8 cellular contexts compared by ENCODE assay signal in the genomic region with DNA sequence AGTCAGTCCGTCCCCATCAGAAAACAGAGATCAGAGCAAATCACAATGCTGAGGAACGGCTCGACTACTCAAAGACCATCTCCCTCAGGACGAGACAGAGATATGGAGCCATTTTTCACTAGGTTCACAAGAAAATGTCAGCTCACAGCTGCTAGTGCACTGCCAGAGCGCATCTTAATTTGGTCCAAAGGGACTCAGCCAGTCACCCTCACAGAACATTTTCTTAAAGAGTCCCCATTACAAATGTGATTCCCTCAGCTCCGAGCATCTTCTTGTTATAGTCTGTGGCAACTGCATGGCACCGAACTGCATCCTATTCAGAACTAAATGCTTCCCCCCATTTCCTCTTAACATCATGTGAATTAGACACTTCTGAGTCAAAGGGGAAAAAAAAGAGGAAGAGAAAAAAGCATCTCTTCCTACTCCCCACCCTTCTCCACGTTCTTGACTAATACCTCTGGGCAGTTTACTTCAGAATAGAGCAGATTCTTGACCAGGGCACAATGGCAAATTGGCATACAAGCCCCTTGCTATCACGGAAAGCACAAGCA.
DNase-seq lines count a peak whose midpoint lies in the region; ATAC-seq and TF ChIP-seq lines count a peak whose summit lies in the region.

No MANE protein-coding gene starts in this region.

- peaks cover 0 to 14% (median 0%) of the 10 kb centered on the region in 11 experiments; a peak in 5 of 22 replicates for H3K27me3 ChIP-seq in BLaER1 treated with 17β-estradiol and CSF1 and Interleukin-3, amounts not matched to agents 10 nM and 100 nM

- H3K4me1 ChIP-seq in BLaER1 treated with 17β-estradiol and CSF1 and Interleukin-3, amounts not matched to agents 10 nM and 100 nM: peaks cover 16 to 25% (median 20%) of the 10 kb centered on the region in 10 experiments

- peaks cover 11% of the 10 kb centered on the region for H3K4me1 Mint-ChIP-seq in type B pancreatic cell (ENCODE audit: unreplicated experiment)
- no peaks in the 10 kb centered on the region for H3K4me1 Mint-ChIP-seq in activated CD4-positive, alpha-beta T cell treated with anti-CD3 and anti-CD28 coated beads, Interleukin-2, amount 10 ng/mL, durations not matched to agents 24 days and 14 days
- no peaks in the 10 kb centered on the region for H3K4me1 Mint-ChIP-seq in activated T-cell treated with anti-CD3 and anti-CD28 coated beads, Interleukin-2, amount 50 U/mL, for 72 hours (ENCODE audit: low read depth)

- H3K36me3 Mint-ChIP-seq in type B pancreatic cell: no peaks in the 10 kb centered on the region
- no peaks in the 10 kb centered on the region for H3K36me3 Mint-ChIP-seq in activated CD4-positive, alpha-beta T cell treated with anti-CD3 and anti-CD28 coated beads, Interleukin-2, amount 10 ng/mL, durations not matched to agents 24 days and 14 days (ENCODE audit: low read depth)
- no peaks in the 10 kb centered on the region for H3K36me3 Mint-ChIP-seq in activated T-cell treated with anti-CD3 and anti-CD28 coated beads, Interleukin-2, amount 50 U/mL, for 72 hours (ENCODE audit: insufficient read depth in 2 of 2)

- H3K36me3 ChIP-seq in BLaER1 treated with 17β-estradiol and CSF1 and Interleukin-3, amounts not matched to agents 10 nM and 100 nM: no peaks in the 10 kb centered on the region

- intact Hi-C loops in activated CD4-positive, alpha-beta T cell treated with anti-CD3 and anti-CD28 coated beads, Interleukin-2, amount 10 ng/mL, durations not matched to agents 24 days and 14 days (cut with micrococcal nuclease): no loop called here

- peak in 31 of 61 donors; percentile 3 to 60 (median 35) for DNase-seq in caudate nucleus (lab: John Stamatoyannopoulos, UW)
- DNase-seq in nucleus accumbens (lab: John Stamatoyannopoulos, UW): peak in 33 of 56 donors; percentile 4 to 64 (median 27)
- no peak for DNase-seq in type B pancreatic cell (ENCODE audit: extremely low spot score, unreplicated experiment)
- DNase-seq in activated CD4-positive, alpha-beta T cell treated with anti-CD3 and anti-CD28 coated beads, Interleukin-2, amount 10 ng/mL, durations not matched to agents 24 days and 14 days: no peak
- DNase-seq in activated T-cell treated with anti-CD3 and anti-CD28 coated beads, Interleukin-2, amount 50 U/mL, for 72 hours: no peak

- H3K9me3 Mint-ChIP-seq in type B pancreatic cell: no peaks in the 10 kb centered on the region
- no peaks in the 10 kb centered on the region for H3K9me3 Mint-ChIP-seq in activated CD4-positive, alpha-beta T cell treated with anti-CD3 and anti-CD28 coated beads, Interleukin-2, amount 10 ng/mL, durations not matched to agents 24 days and 14 days
- H3K9me3 Mint-ChIP-seq in activated T-cell treated with anti-CD3 and anti-CD28 coated beads, Interleukin-2, amount 50 U/mL, for 72 hours: peaks cover 0 to 2% of the 10 kb centered on the region in 2 donors

- TF ChIP-seq CTCF in type B pancreatic cell (conservative IDR thresholded peaks at IDR 0.05): no peak

- no peaks in the 10 kb centered on the region for H4K20me1 ChIP-seq in BLaER1 treated with 17β-estradiol and CSF1 and Interleukin-3, amounts not matched to agents 10 nM and 100 nM

- peak overlapping the region in 5 of 11 experiments; percentile 14 to 56 (median 51); a peak in 7 of 22 replicates for H3K27ac ChIP-seq in BLaER1 treated with 17β-estradiol and CSF1 and Interleukin-3, amounts not matched to agents 10 nM and 100 nM
- H3K27ac ChIP-seq in caudate nucleus (ENCODE audit: low read depth, low read length): peak overlapping the region; percentile 83

- no peak overlapping the region for H3K4me3 ChIP-seq in BLaER1 treated with 17β-estradiol and CSF1 and Interleukin-3, amounts not matched to agents 10 nM and 100 nM

- H3K9ac ChIP-seq in BLaER1 treated with 17β-estradiol and CSF1 and Interleukin-3, amounts not matched to agents 10 nM and 100 nM: peak overlapping the region in 1 of 11 experiments; percentile 15; a peak in 1 of 22 replicates

- H3K27me3 Mint-ChIP-seq in type B pancreatic cell: peaks cover 23% of the 10 kb centered on the region
- H3K27me3 Mint-ChIP-seq in activated CD4-positive, alpha-beta T cell treated with anti-CD3 and anti-CD28 coated beads, Interleukin-2, amount 10 ng/mL, durations not matched to agents 24 days and 14 days: peaks cover 8% of the 10 kb centered on the region
- H3K27me3 Mint-ChIP-seq in activated T-cell treated with anti-CD3 and anti-CD28 coated beads, Interleukin-2, amount 50 U/mL, for 72 hours (ENCODE audit: low read depth): peaks cover 10% of the 10 kb centered on the region

- no peak overlapping the region for H3K27ac Mint-ChIP-seq in type B pancreatic cell
- H3K27ac Mint-ChIP-seq in activated CD4-positive, alpha-beta T cell treated with anti-CD3 and anti-CD28 coated beads, Interleukin-2, amount 10 ng/mL, durations not matched to agents 24 days and 14 days: no peak overlapping the region
- H3K27ac Mint-ChIP-seq in activated T-cell treated with anti-CD3 and anti-CD28 coated beads, Interleukin-2, amount 50 U/mL, for 72 hours: no peak overlapping the region

- H3K4me2 ChIP-seq in BLaER1 treated with 17β-estradiol and CSF1 and Interleukin-3, amounts not matched to agents 10 nM and 100 nM: peak overlapping the region; percentile 52 to 75 (median 66)

- no peaks in the 10 kb centered on the region for H3K9me3 ChIP-seq in BLaER1 treated with 17β-estradiol and CSF1 and Interleukin-3, amounts not matched to agents 10 nM and 100 nM (replicated peaks in 1 of 11)

- ATAC-seq in GM21367 (IDR thresholded peaks at IDR 0.05; ENCODE audit: unreplicated experiment): peak; percentile 81
- peak; percentile 83 for ATAC-seq in HG03520 (IDR thresholded peaks at IDR 0.05; ENCODE audit: unreplicated experiment)
- ATAC-seq in activated T-cell treated with anti-CD3 and anti-CD28 coated beads, Interleukin-2, amount 50 U/mL, for 72 hours (replicated peaks in 1 of 2): no peak

- no peak overlapping the region for H3K4me3 Mint-ChIP-seq in type B pancreatic cell
- H3K4me3 Mint-ChIP-seq in activated CD4-positive, alpha-beta T cell treated with anti-CD3 and anti-CD28 coated beads, Interleukin-2, amount 10 ng/mL, durations not matched to agents 24 days and 14 days: no peak overlapping the region
- H3K4me3 Mint-ChIP-seq in activated T-cell treated with anti-CD3 and anti-CD28 coated beads, Interleukin-2, amount 50 U/mL, for 72 hours: no peak overlapping the region

Comparison
In these comparisons a context has a peak if more than half of its experiments do, and no peak if none do; other contexts are left out.
1. ATAC-seq: peak in GM21367 (single experiment) and HG03520 (single experiment); none in activated T-cell treated with anti-CD3 and anti-CD28 coated beads, Interleukin-2, amount 50 U/mL, for 72 hours (0 of 2).
2. DNase-seq: peak in caudate nucleus (31 of 61) and nucleus accumbens (33 of 56); none in type B pancreatic cell (single experiment), activated CD4-positive, alpha-beta T cell treated with anti-CD3 and anti-CD28 coated beads, Interleukin-2, amount 10 ng/mL, durations not matched to agents 24 days and 14 days (single experiment) and activated T-cell treated with anti-CD3 and anti-CD28 coated beads, Interleukin-2, amount 50 U/mL, for 72 hours (0 of 2).